In the genomic region with DNA sequence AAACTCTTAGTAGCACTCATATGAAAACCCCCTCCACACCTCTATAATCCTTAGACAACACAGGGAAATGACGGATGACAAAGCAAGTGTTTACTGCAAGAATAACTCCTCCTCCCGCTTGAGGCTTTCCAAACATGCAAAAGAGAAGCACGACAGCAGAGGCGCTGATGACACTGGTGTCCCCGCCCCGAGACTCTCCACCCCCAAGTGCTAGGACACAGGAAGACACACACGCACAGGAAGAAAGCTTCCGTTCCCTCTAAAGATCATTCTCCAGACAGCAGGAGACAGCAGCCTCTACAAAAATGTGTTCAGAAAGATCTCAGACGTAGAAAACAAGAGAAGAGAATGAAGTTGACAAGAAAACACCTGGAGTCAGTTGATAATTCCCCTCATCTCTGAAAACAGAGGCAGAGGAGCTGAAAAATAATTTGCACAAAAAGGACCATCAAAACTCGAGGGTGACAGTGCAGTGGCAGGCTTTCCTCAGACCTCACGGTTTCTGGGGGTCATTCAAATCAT, we compare ENCODE assay signal across 8 cellular contexts.
DNase-seq lines count a peak whose midpoint lies in the region; ATAC-seq and TF ChIP-seq lines count a peak whose summit lies in the region.

No MANE protein-coding gene starts in this region.

- no peaks in the 10 kb centered on the region for H3K9me2 ChIP-seq in MM.1S (replicated peaks; ENCODE audit: insufficient read depth, low read length)

- H3K36me3 ChIP-seq in MM.1S (replicated peaks; ENCODE audit: insufficient read depth, low read length) = no peaks in the 10 kb centered on the region
- peaks cover 39% of the 10 kb centered on the region for H3K36me3 ChIP-seq in osteoblast (ENCODE audit: insufficient read depth, low read length)
- peaks cover 0 to 14% (median 6%) of the 10 kb centered on the region in 4 donors for H3K36me3 ChIP-seq in transverse colon

- H3K4me3 ChIP-seq in MM.1S (ENCODE audit: low read length) = peak overlapping the region; percentile 25; the same call in 1 of the 2 replicates
- no peak overlapping the region for H3K4me3 ChIP-seq in osteoblast (ENCODE audit: insufficient read depth, low read length)
- H3K4me3 ChIP-seq in transverse colon = no peak overlapping the region

- H3K4me2 ChIP-seq in MM.1S (ENCODE audit: low read depth, low read length) (peak overlapping the region; percentile 62), osteoblast (ENCODE audit: insufficient read depth, low read length) (no peak overlapping the region)

- peak overlapping the region; percentile 70 to 73 for H3K4me3 Mint-ChIP-seq in effector memory CD8-positive, alpha-beta T cell

- in situ Hi-C loops in transverse colon (cut with MboI; ENCODE audit: low pct_ligation_motif_present in 1 of 4, low pct_unique_long_range_greater_than_20kb in 1 of 4, low sequenced_read_pairs in 3 of 4) = loop anchor here in 2 of 4 donors (25.0 kb wide), 2 partner anchors 151 to 176 kb away; no protein-coding TSS in a partner anchor

- peak overlapping the region; percentile 56 for H3K9ac ChIP-seq in MM.1S (ENCODE audit: low read length)

- peak overlapping the region; percentile 83 for H3K27ac ChIP-seq in MM.1S (ENCODE audit: low read length)
- no peak overlapping the region for H3K27ac ChIP-seq in osteoblast (ENCODE audit: low read depth, low read length)
- peak overlapping the region in 3 of 4 donors; percentile 31 to 57 (median 37) for H3K27ac ChIP-seq in transverse colon

- peak; percentile 85 for DNase-seq in MM.1S
- DNase-seq in activated CD4-positive, alpha-beta T cell treated with anti-CD3 and anti-CD28 coated beads, Interleukin-2, amount 50 U/mL, for 1 hour = peak; percentile 63
- DNase-seq in effector memory CD8-positive, alpha-beta T cell = peak; percentile 67 to 81 (median 79)
- peak; percentile 27 for DNase-seq in osteoblast (ENCODE audit: insufficient read length, low spot score, missing footprints)
- peak; percentile 68 for DNase-seq in transverse colon
- DNase-seq in EL = no peak
- no peak for DNase-seq in GM19238 (ENCODE audit: insufficient read length, low spot score)

- intact Hi-C loops in transverse colon (cut with DNase I; ENCODE audit: low total_unique reads) = no loop called here

- no peak overlapping the region for H2AFZ ChIP-seq in MM.1S (ENCODE audit: low read length)
- H2AFZ ChIP-seq in osteoblast (ENCODE audit: low read length) = no peak overlapping the region

- H3K4me1 Mint-ChIP-seq in effector memory CD8-positive, alpha-beta T cell (ENCODE audit: low read depth in 2 of 2) = peaks cover 22 to 42% of the 10 kb centered on the region in 2 donors

- peak; percentile 42 for TF ChIP-seq POLR2A in transverse colon (IDR thresholded peaks at IDR 0.05)

- H4K20me1 ChIP-seq in MM.1S (ENCODE audit: insufficient read depth, low read length) (no peaks in the 10 kb centered on the region), osteoblast (ENCODE audit: insufficient read depth, low read length) (peaks cover 24% of the 10 kb centered on the region)

- peaks cover 10% of the 10 kb centered on the region for H3K4me1 ChIP-seq in MM.1S (ENCODE audit: low read length)
- peaks cover 3% of the 10 kb centered on the region for H3K4me1 ChIP-seq in osteoblast (ENCODE audit: insufficient read depth, low read length)
- H3K4me1 ChIP-seq in transverse colon = peaks cover 0 to 25% (median 0%) of the 10 kb centered on the region in 4 donors

- ATAC-seq in GM19351 (IDR thresholded peaks at IDR 0.05; ENCODE audit: unreplicated experiment) = peak; percentile 71
- peak; percentile 75 for ATAC-seq in effector memory CD8-positive, alpha-beta T cell (replicated peaks)

- 0 out of 2 replicates have a peak, but pooled peaks cover 4% of the 10 kb centered on the region for H3F3A ChIP-seq in MM.1S (ENCODE audit: insufficient read depth, low read length)

- TF ChIP-seq CTCF in MM.1S (IDR thresholded peaks at IDR 0.05; ENCODE audit: low read length) (no peak), osteoblast (IDR thresholded peaks at IDR 0.05; ENCODE audit: extremely low read depth, low read depth, low read length) (no peak), transverse colon (IDR thresholded peaks at IDR 0.05) (no peak)

- H3K79me2 ChIP-seq in MM.1S (ENCODE audit: low read length) (no peaks in the 10 kb centered on the region), osteoblast (ENCODE audit: insufficient read depth, low read length) (no peaks in the 10 kb centered on the region)

- no peak for TF ChIP-seq EP300 in transverse colon (IDR thresholded peaks at IDR 0.05; ENCODE audit: low read depth)

- H3K9me3 Mint-ChIP-seq in effector memory CD8-positive, alpha-beta T cell = no peaks in the 10 kb centered on the region

- H3K36me3 Mint-ChIP-seq in effector memory CD8-positive, alpha-beta T cell (ENCODE audit: insufficient read depth) = peaks cover 55% of the 10 kb centered on the region

- H3K27ac Mint-ChIP-seq in effector memory CD8-positive, alpha-beta T cell = peak overlapping the region; percentile 96 to 97

- no peaks in the 10 kb centered on the region for H3K27me3 Mint-ChIP-seq in effector memory CD8-positive, alpha-beta T cell

- 57 to 59% methylated on average over 4 to 11 of the region's 11 CpGs for WGBS in transverse colon (ENCODE audit: low coverage in 1 of 2), 2 donors

- H3K27me3 ChIP-seq in MM.1S (replicated peaks; ENCODE audit: insufficient read depth, low read length) (no peaks in the 10 kb centered on the region), osteoblast (ENCODE audit: insufficient read depth, low read length) (no peaks in the 10 kb centered on the region), transverse colon (no peaks in the 10 kb centered on the region)

- H3K9me3 ChIP-seq in MM.1S (replicated peaks; ENCODE audit: insufficient read depth, low read length) = no peaks in the 10 kb centered on the region
- no peaks in the 10 kb centered on the region for H3K9me3 ChIP-seq in osteoblast (ENCODE audit: low read depth, low read length)
- no peaks in the 10 kb centered on the region for H3K9me3 ChIP-seq in transverse colon

Comparison
In these comparisons a context has a peak if more than half of its experiments do, and no peak if none do; other contexts are left out.
1. DNase-seq: peak in MM.1S (single experiment), activated CD4-positive, alpha-beta T cell treated with anti-CD3 and anti-CD28 coated beads, Interleukin-2, amount 50 U/mL, for 1 hour (single experiment), effector memory CD8-positive, alpha-beta T cell (3 of 3), osteoblast (single experiment) and transverse colon (single experiment); none in EL (single experiment) and GM19238 (single experiment).